11 cellular contexts compared by ENCODE assay signal in genomic region chr19:47813995-47814328, GRCh38. TPM values are rescaled to one million over a fixed set of nuclear protein-coding genes. Genes with fewer than 3 reads are reported as not detected.
"Had no signal": no experiment of that assay in that cellular context is flagged by ENCODE, and none has a peak within 500 bp of the region (broad histone marks: within the 10 kb centered on the region; RNA-seq: fewer than 3 reads in every experiment).

No MANE protein-coding gene starts in this region.

- H3K4me1 ChIP-seq: gastroesophageal sphincter, left ventricle myocardium inferior, parathyroid adenoma had no signal

- DNase-seq: kidney had no signal

- H3K4me3 ChIP-seq: gastroesophageal sphincter, left ventricle myocardium inferior had no signal

- H3K9me3 Mint-ChIP-seq: activated naive CD4-positive, alpha-beta T cell treated with anti-CD3 and anti-CD28 coated beads, Interleukin-2, amount 10 ng/mL, durations not matched to agents 7 days and 5 days; activated T-helper 2 cell treated with anti-CD3 and anti-CD28 coated beads, Interferon-gamma antibody, Interleukin-2, Interleukin-4, amounts not matched to agents 10 μg/mL and 5 μg/mL and 100 μg/mL, durations not matched to agents 14 hours and 24 hours and 36 hours; effector memory CD8-positive, alpha-beta T cell had no signal

- H3K4me1 Mint-ChIP-seq: activated naive CD4-positive, alpha-beta T cell treated with anti-CD3 and anti-CD28 coated beads, Interleukin-2, amount 10 ng/mL, durations not matched to agents 7 days and 5 days had no signal

- H3K9me3 ChIP-seq: gastroesophageal sphincter, left ventricle myocardium inferior had no signal

- H3K27ac ChIP-seq: gastroesophageal sphincter, left ventricle myocardium inferior, parathyroid adenoma had no signal

- H3K9ac ChIP-seq: parathyroid adenoma had no signal

- H3K36me3 ChIP-seq: gastroesophageal sphincter, left ventricle myocardium inferior had no signal

- H3K36me3 Mint-ChIP-seq: activated naive CD4-positive, alpha-beta T cell treated with anti-CD3 and anti-CD28 coated beads, Interleukin-2, amount 10 ng/mL, durations not matched to agents 7 days and 5 days had no signal

- H3K4me3 Mint-ChIP-seq: activated naive CD4-positive, alpha-beta T cell treated with anti-CD3 and anti-CD28 coated beads, Interleukin-2, amount 10 ng/mL, durations not matched to agents 7 days and 5 days; effector memory CD8-positive, alpha-beta T cell had no signal

- H3K27ac Mint-ChIP-seq: activated naive CD4-positive, alpha-beta T cell treated with anti-CD3 and anti-CD28 coated beads, Interleukin-2, amount 10 ng/mL, durations not matched to agents 7 days and 5 days; activated T-helper 2 cell treated with anti-CD3 and anti-CD28 coated beads, Interferon-gamma antibody, Interleukin-2, Interleukin-4, amounts not matched to agents 10 μg/mL and 5 μg/mL and 100 μg/mL, durations not matched to agents 14 hours and 24 hours and 36 hours; effector memory CD8-positive, alpha-beta T cell had no signal

RNA-seq across cellular contexts. Expression of gene CRX, which starts 7.8 kb away (rescaled TPM):
- total RNA-seq: activated CD8-positive, alpha-beta memory T cell treated with anti-CD3 and anti-CD28 coated beads for 36 hours; activated T-helper 2 cell treated with anti-CD3 and anti-CD28 coated beads, Interferon-gamma antibody, Interleukin-2, Interleukin-4, amounts not matched to agents 10 μg/mL and 5 μg/mL and 100 μg/mL, durations not matched to agents 14 hours and 24 hours and 36 hours; epithelial cell of proximal tubule; gastroesophageal sphincter; kidney; left ventricle myocardium inferior; mesenteric fat pad; skeletal muscle tissue had no signal

RNA-seq across cellular contexts. Expression of gene TPRX1, which starts 9.6 kb away (rescaled TPM):
- total RNA-seq: activated CD8-positive, alpha-beta memory T cell treated with anti-CD3 and anti-CD28 coated beads for 36 hours; activated T-helper 2 cell treated with anti-CD3 and anti-CD28 coated beads, Interferon-gamma antibody, Interleukin-2, Interleukin-4, amounts not matched to agents 10 μg/mL and 5 μg/mL and 100 μg/mL, durations not matched to agents 14 hours and 24 hours and 36 hours; epithelial cell of proximal tubule; gastroesophageal sphincter; kidney; left ventricle myocardium inferior; mesenteric fat pad; skeletal muscle tissue had no signal

RNA-seq across cellular contexts. Expression of gene TPRX2, which starts 45.1 kb away (rescaled TPM):
- total RNA-seq: activated CD8-positive, alpha-beta memory T cell treated with anti-CD3 and anti-CD28 coated beads for 36 hours; activated T-helper 2 cell treated with anti-CD3 and anti-CD28 coated beads, Interferon-gamma antibody, Interleukin-2, Interleukin-4, amounts not matched to agents 10 μg/mL and 5 μg/mL and 100 μg/mL, durations not matched to agents 14 hours and 24 hours and 36 hours; epithelial cell of proximal tubule; gastroesophageal sphincter; kidney; left ventricle myocardium inferior; mesenteric fat pad; skeletal muscle tissue had no signal
